Comparison of ENCODE assay signal across 8 cellular contexts in the genomic region with DNA sequence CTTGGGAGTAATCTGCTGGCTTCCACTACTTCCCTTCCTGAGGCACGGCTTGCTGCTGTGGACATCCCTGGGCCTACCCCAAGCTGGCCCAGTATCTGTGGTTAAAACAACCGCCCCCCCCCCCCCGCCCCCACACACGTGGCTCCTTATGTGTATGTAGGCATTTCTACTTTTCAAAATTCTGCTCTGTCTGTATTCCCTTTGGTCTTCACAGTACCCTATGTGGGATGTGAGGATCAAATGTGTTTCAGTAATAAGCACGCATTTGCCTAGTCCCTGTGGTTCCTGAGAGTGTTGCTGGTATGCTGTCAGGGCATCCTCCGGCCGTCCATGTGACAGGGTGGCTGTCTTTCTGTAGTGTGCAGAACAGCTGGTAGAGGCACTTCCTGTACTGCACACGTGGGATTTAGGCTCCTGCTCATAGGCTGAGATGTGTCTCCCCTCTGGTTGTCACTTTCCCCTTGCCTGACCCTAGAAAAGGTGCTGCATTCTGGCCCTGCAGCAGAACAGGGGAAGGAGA. TPM values are rescaled to one million over a fixed set of nuclear protein-coding genes. Genes with fewer than 3 reads are reported as not detected.
A peak's percentile ranks its signal among the peaks of the same experiment; 100 is the strongest.
DNase-seq lines count a peak whose midpoint lies in the region; ATAC-seq lines count a peak whose summit lies in the region.

No MANE protein-coding gene starts in this region.

- H3K4me1 ChIP-seq in neuronal stem cell (ENCODE audit: control insufficient read depth in 2 of 2, insufficient read depth in 1 of 2, low read depth in 1 of 2, low read length in 2 of 2): peaks cover 5 to 12% of the 10 kb centered on the region in 2 donors

- no peak overlapping the region for H3K9ac ChIP-seq in neuronal stem cell (ENCODE audit: low read depth, low read length, poor library complexity)

- no peak overlapping the region for H2BK5ac ChIP-seq in neuronal stem cell (ENCODE audit: low read length)

- no peak overlapping the region for H4K8ac ChIP-seq in neuronal stem cell (ENCODE audit: low read depth, low read length)

- ATAC-seq in GM19035 (IDR thresholded peaks at IDR 0.05; ENCODE audit: unreplicated experiment) (peak; percentile 74), HG03159 (IDR thresholded peaks at IDR 0.05; ENCODE audit: unreplicated experiment) (peak; percentile 70), GM21528 (IDR thresholded peaks at IDR 0.05; ENCODE audit: low FRiP score, unreplicated experiment) (no peak)

- no peak overlapping the region for H3K14ac ChIP-seq in neuronal stem cell (ENCODE audit: low read length)

- DNase-seq in CD1c-positive myeloid dendritic cell (ENCODE audit: extremely low spot score) (peak; percentile 76), RPMI8226 (peak; percentile 72), neuronal stem cell (ENCODE audit: low spot score) (no peak), cerebellum (ENCODE audit: low spot score) (no peak)
- DNase-seq in activated effector memory CD4-positive, alpha-beta T cell treated with Interleukin-2 at 50 U/mL for 16 hours: peak; percentile 22

- H3K36me3 ChIP-seq in neuronal stem cell (replicated peaks in 1 of 2; ENCODE audit: control insufficient read depth in 2 of 2, insufficient read depth in 2 of 2, low read length in 2 of 2): peaks cover 0 to 5% of the 10 kb centered on the region in 2 donors

- no peaks in the 10 kb centered on the region for H3K9me3 ChIP-seq in neuronal stem cell (replicated peaks in 1 of 2; ENCODE audit: control insufficient read depth in 2 of 2, insufficient read depth in 1 of 2, low read depth in 1 of 2, low read length in 2 of 2)

- no peak overlapping the region for H2AFZ ChIP-seq in neuronal stem cell (ENCODE audit: low read length)

- no CpG with 5 or more reads among the region's 8 CpGs for WGBS in neuronal stem cell (ENCODE audit: extremely low coverage in 2 of 2, insufficient read length in 2 of 2, insufficient replicate concordance in 1 of 2), 2 donors

- H3K79me1 ChIP-seq in neuronal stem cell (ENCODE audit: low read depth, low read length): no peaks in the 10 kb centered on the region

- no peak overlapping the region for H2BK120ac ChIP-seq in neuronal stem cell (ENCODE audit: low read depth, low read length)

- H2AK5ac ChIP-seq in neuronal stem cell (ENCODE audit: low read depth, low read length): peak overlapping the region; percentile 68

- no peak overlapping the region for H2BK15ac ChIP-seq in neuronal stem cell (ENCODE audit: low read length)

- H3K27ac ChIP-seq in neuronal stem cell (replicated peaks; ENCODE audit: low read length): no peak overlapping the region

- H2BK12ac ChIP-seq in neuronal stem cell (ENCODE audit: low read length): no peak overlapping the region

- H3K4me2 ChIP-seq in neuronal stem cell (ENCODE audit: insufficient read depth, low read length, poor library complexity, severe bottlenecking): no peak overlapping the region

- H3K4me3 ChIP-seq in neuronal stem cell (ENCODE audit: low read length in 2 of 2): no peak overlapping the region

- H3K27me3 ChIP-seq in neuronal stem cell (ENCODE audit: control insufficient read depth in 3 of 3, insufficient read depth in 3 of 3, low read depth in 1 of 3, low read length in 3 of 3): peaks cover 0 to 19% (median 2%) of the 10 kb centered on the region in 3 experiments

- no peak overlapping the region for H3K4ac ChIP-seq in neuronal stem cell (ENCODE audit: low read length)

- no peak overlapping the region for H3K18ac ChIP-seq in neuronal stem cell (ENCODE audit: low read length)

- H4K91ac ChIP-seq in neuronal stem cell (ENCODE audit: low read depth, low read length, poor library complexity): no peak overlapping the region

- H3K23ac ChIP-seq in neuronal stem cell (ENCODE audit: low read depth, low read length, poor library complexity): peak overlapping the region; percentile 77

RNA-seq across cellular contexts. Expression of a gene that starts 2.2 kb away (rescaled TPM):
- polyA plus RNA-seq in neuronal stem cell (2013, experiment 1 of 2): 6.8 TPM
- 7.4 TPM for polyA plus RNA-seq in neuronal stem cell (2013, experiment 2 of 2)
- total RNA-seq in cerebellum: 2.1 TPM

RNA-seq across cellular contexts. Expression of a gene that starts 24.3 kb away (rescaled TPM):
- 106 TPM for polyA plus RNA-seq in neuronal stem cell (2013, experiment 1 of 2)
- polyA plus RNA-seq in neuronal stem cell (2013, experiment 2 of 2): 109 TPM
- total RNA-seq in cerebellum: 66.7 TPM

Comparison
In these comparisons a context has a peak if more than half of its experiments do, and no peak if none do; other contexts are left out.
1. DNase-seq: peak in CD1c-positive myeloid dendritic cell (single experiment), RPMI8226 (single experiment) and activated effector memory CD4-positive, alpha-beta T cell treated with Interleukin-2 at 50 U/mL for 16 hours (single experiment); none in neuronal stem cell (single experiment) and cerebellum (single experiment).